ENCODE assay signal across 6 cellular contexts in the genomic region with DNA sequence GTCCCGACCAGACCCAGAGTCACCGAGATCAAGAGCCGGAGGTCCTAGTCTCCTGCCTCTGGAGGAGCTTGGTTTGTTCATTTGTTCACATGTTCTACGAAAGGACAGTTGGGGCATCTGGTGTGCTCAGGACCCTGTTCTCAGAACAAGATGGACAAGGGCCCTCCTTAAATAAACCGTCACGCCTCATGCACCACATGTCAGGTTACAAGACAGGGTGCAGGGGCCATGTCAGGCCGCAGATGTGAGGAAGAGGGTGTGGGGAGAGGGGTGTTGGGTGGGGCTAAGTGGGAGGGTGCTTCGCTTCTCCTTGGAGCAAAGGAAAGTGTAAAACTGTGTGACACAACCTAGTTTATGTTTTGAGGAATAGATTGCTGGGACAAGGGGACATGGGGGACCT. TPM values are rescaled to one million over a fixed set of nuclear protein-coding genes. Genes with fewer than 3 reads are reported as not detected.
"Had no signal": no experiment of that assay in that cellular context is flagged by ENCODE, and none has a peak within 500 bp of the region (broad histone marks: within the 10 kb centered on the region; RNA-seq: fewer than 3 reads in every experiment).

No MANE protein-coding gene starts in this region.

RNA-seq across cellular contexts. Expression of a gene that starts 9.0 kb away (rescaled TPM):
- total RNA-seq: glomerular endothelial cell, kidney epithelial cell, left cardiac atrium, left ventricle myocardium superior, lung microvascular endothelial cell, myocyte had no signal
